Comparison of ENCODE assay signal across 1 cellular context in the genomic region with DNA sequence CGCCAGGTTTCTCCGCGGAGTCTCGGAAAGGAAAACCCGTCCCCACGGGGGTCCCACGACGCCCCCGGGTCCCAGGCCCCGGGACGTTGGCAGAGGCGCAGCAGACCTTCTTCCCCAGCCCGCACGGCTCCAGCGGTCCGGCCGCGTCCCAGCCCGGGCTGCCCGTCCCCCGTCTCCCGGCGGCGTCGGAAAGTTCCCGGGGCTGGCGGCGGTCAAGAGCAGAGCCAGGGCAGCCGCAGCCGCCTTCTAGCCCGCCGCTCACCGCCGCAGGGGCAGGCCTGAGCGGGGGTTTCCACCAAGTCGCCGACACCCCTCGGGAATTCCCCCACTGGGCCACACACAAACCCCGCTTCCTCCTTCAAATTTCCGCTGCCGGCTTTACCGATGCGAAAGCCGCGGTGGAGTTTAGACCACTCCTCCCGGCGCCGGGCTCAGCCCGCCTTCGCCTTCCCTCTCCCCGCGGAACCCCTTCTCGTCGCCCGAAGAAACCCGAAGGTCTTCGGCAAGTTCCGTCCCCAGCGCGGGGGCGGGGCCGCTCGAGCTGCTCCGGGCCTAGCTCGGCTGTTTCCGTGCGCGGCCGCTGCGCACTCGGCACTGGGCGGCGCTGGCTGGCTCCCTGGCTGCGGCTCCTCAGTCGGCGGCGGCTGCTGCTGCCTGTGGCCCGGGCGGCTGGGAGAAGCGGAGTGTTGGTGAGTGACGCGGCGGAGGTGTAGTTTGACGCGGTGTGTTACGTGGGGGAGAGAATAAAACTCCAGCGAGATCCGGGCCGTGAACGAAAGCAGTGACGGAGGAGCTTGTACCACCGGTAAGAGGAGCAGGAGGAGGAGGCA.
TF ChIP-seq lines count a peak whose summit lies in the region.

A gene (plus strand): TSS at position 633 of the 830 bp plus-strand sequence. CDS start 25,674 bp downstream, outside the sequence.

TF ChIP-seq in HepG2, 621 proteins besides CTCF, POLR2A, EP300 and RAD21 (continued from another document and continues in another):
- TF ChIP-seq, protein P1, sequence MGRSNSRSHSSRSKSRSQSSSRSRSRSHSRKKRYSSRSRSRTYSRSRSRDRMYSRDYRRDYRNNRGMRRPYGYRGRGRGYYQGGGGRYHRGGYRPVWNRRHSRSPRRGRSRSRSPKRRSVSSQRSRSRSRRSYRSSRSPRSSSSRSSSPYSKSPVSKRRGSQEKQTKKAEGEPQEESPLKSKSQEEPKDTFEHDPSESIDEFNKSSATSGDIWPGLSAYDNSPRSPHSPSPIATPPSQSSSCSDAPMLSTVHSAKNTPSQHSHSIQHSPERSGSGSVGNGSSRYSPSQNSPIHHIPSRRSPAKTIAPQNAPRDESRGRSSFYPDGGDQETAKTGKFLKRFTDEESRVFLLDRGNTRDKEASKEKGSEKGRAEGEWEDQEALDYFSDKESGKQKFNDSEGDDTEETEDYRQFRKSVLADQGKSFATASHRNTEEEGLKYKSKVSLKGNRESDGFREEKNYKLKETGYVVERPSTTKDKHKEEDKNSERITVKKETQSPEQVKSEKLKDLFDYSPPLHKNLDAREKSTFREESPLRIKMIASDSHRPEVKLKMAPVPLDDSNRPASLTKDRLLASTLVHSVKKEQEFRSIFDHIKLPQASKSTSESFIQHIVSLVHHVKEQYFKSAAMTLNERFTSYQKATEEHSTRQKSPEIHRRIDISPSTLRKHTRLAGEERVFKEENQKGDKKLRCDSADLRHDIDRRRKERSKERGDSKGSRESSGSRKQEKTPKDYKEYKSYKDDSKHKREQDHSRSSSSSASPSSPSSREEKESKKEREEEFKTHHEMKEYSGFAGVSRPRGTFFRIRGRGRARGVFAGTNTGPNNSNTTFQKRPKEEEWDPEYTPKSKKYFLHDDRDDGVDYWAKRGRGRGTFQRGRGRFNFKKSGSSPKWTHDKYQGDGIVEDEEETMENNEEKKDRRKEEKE (IDR thresholded peaks at IDR 0.05): no peak
- TF ChIP-seq, protein P2, sequence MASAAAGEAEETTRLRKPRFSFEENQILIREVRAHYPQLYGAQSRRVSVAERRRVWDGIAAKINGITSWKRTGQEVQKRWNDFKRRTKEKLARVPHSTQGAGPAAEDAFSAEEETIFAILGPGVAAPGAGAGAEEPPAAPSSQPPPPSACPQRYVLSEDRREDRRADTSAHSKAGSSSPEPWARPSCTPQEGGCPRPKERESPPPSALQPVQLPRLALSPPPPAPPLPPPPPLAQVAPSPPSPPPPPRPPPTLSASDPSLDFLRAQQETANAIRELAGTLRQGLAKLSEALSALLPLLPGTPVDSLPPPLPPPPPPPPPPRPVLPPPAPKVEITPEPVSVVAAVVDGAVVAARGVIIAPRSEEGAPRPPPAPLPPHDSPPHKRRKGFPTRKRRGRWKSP (CRISPR knock-in tag; IDR thresholded peaks at IDR 0.05): peak; percentile 91
- TF ChIP-seq ZNF674 (CRISPR knock-in tag; IDR thresholded peaks at IDR 0.05; ENCODE audit: low read depth) (peak; percentile 96; the same call in 1 of the 2 replicates), ZNF589 (CRISPR knock-in tag; conservative IDR thresholded peaks at IDR 0.05) (peak; percentile 62; the same call in 1 of the 2 replicates), ZFYVE20 (CRISPR knock-in tag; IDR thresholded peaks at IDR 0.05; ENCODE audit: borderline replicate concordance, low read depth) (no peak), ZNF775 (CRISPR knock-in tag; IDR thresholded peaks at IDR 0.05; ENCODE audit: borderline replicate concordance) (peak; percentile 90; the same call in 1 of the 2 replicates), ZNF232 (CRISPR knock-in tag; IDR thresholded peaks at IDR 0.05; ENCODE audit: borderline replicate concordance) (peak; percentile 23; the same call in 1 of the 2 replicates), NFIC (IDR thresholded peaks at IDR 0.05; ENCODE audit: low read length) (no peak), MZF1 (CRISPR knock-in tag; IDR thresholded peaks at IDR 0.05; ENCODE audit: borderline replicate concordance) (no peak), AGO1 (IDR thresholded peaks at IDR 0.05; ENCODE audit: low read depth, low read length, poor library complexity, severe bottlenecking) (peak; percentile 40), BCL6 (CRISPR knock-in tag; IDR thresholded peaks at IDR 0.05) (peak; percentile 20; the same call in 1 of the 2 replicates), ZNF839 (CRISPR knock-in tag; IDR thresholded peaks at IDR 0.05; ENCODE audit: borderline replicate concordance) (peak; percentile 19; the same call in 1 of the 2 replicates), ZNF547 (CRISPR knock-in tag; IDR thresholded peaks at IDR 0.05) (peak; percentile 70), KLF15 (CRISPR knock-in tag; IDR thresholded peaks at IDR 0.05; ENCODE audit: borderline replicate concordance) (peak; percentile 37; the same call in 1 of the 2 replicates), AHR (CRISPR knock-in tag; IDR thresholded peaks at IDR 0.05) (peak; percentile 56), ZNF75D (CRISPR knock-in tag; IDR thresholded peaks at IDR 0.05; ENCODE audit: borderline replicate concordance) (no peak), HNF4G (IDR thresholded peaks at IDR 0.05; ENCODE audit: borderline replicate concordance, low read depth, low read length) (peak; percentile 94; the same call in 1 of the 2 replicates), HNF4G (CRISPR knock-in tag; IDR thresholded peaks at IDR 0.05; ENCODE audit: borderline replicate concordance, low read depth) (no peak), SIN3A (IDR thresholded peaks at IDR 0.05; ENCODE audit: borderline replicate concordance, low read depth, low read length) (no peak; the same call in 1 of the 2 replicates), HDAC1 (CRISPR knock-in tag; IDR thresholded peaks at IDR 0.05) (peak; percentile 79), ZNF207 (IDR thresholded peaks at IDR 0.05; ENCODE audit: borderline replicate concordance) (no peak), ZNF530 (CRISPR knock-in tag; IDR thresholded peaks at IDR 0.05; ENCODE audit: low read depth) (peak; percentile 52; the same call in 1 of the 2 replicates), CCAR2 (optimal IDR thresholded peaks at IDR 0.05; ENCODE audit: low read depth, low read length) (peak; percentile 45), CBFB (CRISPR knock-in tag; IDR thresholded peaks at IDR 0.05) (peak; percentile 64; the same call in 1 of the 2 replicates), NRL (CRISPR knock-in tag; IDR thresholded peaks at IDR 0.05; ENCODE audit: borderline replicate concordance) (peak; percentile 73), MEF2D (CRISPR knock-in tag; IDR thresholded peaks at IDR 0.05) (peak; percentile 84), YEATS2 (CRISPR knock-in tag; IDR thresholded peaks at IDR 0.05; ENCODE audit: borderline replicate concordance) (peak; percentile 74; the same call in 1 of the 2 replicates), TEAD3 (CRISPR knock-in tag; optimal IDR thresholded peaks at IDR 0.05; ENCODE audit: borderline replicate concordance) (peak; percentile 23), TBX3 (IDR thresholded peaks at IDR 0.05; ENCODE audit: borderline replicate concordance) (no peak), MTA3 (CRISPR knock-in tag; IDR thresholded peaks at IDR 0.05) (no peak), ZNF776 (CRISPR knock-in tag; IDR thresholded peaks at IDR 0.05) (peak; percentile 53; the same call in 1 of the 2 replicates), TAF1 (CRISPR knock-in tag; IDR thresholded peaks at IDR 0.05) (peak; percentile 81), ARHGAP35 (CRISPR knock-in tag; IDR thresholded peaks at IDR 0.05; ENCODE audit: borderline replicate concordance) (peak; percentile 31; the same call in 1 of the 2 replicates), YY1 (IDR thresholded peaks at IDR 0.05; ENCODE audit: insufficient read depth, insufficient replicate concordance, low read depth, low read length) (peak; percentile 27), NR2F2 (IDR thresholded peaks at IDR 0.05; ENCODE audit: borderline replicate concordance, low read depth) (no peak)
- TF ChIP-seq, protein P3, sequence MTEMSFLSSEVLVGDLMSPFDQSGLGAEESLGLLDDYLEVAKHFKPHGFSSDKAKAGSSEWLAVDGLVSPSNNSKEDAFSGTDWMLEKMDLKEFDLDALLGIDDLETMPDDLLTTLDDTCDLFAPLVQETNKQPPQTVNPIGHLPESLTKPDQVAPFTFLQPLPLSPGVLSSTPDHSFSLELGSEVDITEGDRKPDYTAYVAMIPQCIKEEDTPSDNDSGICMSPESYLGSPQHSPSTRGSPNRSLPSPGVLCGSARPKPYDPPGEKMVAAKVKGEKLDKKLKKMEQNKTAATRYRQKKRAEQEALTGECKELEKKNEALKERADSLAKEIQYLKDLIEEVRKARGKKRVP (CRISPR knock-in tag; IDR thresholded peaks at IDR 0.05): peak in 1 of 2 experiments; percentile 71; a peak in 2 of 4 replicates
- TF ChIP-seq, protein P4, sequence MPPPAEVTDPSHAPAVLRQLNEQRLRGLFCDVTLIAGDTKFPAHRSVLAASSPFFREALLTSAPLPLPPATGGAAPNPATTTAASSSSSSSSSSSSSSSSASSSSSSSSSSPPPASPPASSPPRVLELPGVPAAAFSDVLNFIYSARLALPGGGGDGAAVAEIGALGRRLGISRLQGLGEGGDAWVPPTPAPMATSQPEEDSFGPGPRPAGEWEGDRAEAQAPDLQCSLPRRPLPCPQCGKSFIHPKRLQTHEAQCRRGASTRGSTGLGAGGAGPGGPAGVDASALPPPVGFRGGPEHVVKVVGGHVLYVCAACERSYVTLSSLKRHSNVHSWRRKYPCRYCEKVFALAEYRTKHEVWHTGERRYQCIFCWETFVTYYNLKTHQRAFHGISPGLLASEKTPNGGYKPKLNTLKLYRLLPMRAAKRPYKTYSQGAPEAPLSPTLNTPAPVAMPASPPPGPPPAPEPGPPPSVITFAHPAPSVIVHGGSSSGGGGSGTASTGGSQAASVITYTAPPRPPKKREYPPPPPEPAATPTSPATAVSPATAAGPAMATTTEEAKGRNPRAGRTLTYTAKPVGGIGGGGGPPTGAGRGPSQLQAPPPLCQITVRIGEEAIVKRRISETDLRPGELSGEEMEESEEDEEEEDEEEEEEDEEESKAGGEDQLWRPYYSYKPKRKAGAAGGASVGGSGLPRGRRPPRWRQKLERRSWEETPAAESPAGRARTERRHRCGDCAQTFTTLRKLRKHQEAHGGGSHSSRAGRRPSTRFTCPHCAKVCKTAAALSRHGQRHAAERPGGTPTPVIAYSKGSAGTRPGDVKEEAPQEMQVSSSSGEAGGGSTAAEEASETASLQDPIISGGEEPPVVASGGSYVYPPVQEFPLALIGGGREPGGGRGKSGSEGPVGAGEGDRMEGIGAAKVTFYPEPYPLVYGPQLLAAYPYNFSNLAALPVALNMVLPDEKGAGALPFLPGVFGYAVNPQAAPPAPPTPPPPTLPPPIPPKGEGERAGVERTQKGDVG (CRISPR knock-in tag; IDR thresholded peaks at IDR 0.05; ENCODE audit: borderline replicate concordance): no peak
- TF ChIP-seq, protein P5, sequence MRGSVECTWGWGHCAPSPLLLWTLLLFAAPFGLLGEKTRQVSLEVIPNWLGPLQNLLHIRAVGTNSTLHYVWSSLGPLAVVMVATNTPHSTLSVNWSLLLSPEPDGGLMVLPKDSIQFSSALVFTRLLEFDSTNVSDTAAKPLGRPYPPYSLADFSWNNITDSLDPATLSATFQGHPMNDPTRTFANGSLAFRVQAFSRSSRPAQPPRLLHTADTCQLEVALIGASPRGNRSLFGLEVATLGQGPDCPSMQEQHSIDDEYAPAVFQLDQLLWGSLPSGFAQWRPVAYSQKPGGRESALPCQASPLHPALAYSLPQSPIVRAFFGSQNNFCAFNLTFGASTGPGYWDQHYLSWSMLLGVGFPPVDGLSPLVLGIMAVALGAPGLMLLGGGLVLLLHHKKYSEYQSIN (CRISPR knock-in tag; IDR thresholded peaks at IDR 0.05; ENCODE audit: borderline replicate concordance): no peak
- TF ChIP-seq, protein P6, sequence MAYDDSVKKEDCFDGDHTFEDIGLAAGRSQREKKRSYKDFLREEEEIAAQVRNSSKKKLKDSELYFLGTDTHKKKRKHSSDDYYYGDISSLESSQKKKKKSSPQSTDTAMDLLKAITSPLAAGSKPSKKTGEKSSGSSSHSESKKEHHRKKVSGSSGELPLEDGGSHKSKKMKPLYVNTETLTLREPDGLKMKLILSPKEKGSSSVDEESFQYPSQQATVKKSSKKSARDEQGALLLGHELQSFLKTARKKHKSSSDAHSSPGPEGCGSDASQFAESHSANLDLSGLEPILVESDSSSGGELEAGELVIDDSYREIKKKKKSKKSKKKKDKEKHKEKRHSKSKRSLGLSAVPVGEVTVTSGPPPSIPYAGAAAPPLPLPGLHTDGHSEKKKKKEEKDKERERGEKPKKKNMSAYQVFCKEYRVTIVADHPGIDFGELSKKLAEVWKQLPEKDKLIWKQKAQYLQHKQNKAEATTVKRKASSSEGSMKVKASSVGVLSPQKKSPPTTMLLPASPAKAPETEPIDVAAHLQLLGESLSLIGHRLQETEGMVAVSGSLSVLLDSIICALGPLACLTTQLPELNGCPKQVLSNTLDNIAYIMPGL (CRISPR knock-in tag; IDR thresholded peaks at IDR 0.05; ENCODE audit: borderline replicate concordance in 1 of 2, low read depth in 1 of 2): peak; percentile 89 to 98
- TF ChIP-seq, protein P7, sequence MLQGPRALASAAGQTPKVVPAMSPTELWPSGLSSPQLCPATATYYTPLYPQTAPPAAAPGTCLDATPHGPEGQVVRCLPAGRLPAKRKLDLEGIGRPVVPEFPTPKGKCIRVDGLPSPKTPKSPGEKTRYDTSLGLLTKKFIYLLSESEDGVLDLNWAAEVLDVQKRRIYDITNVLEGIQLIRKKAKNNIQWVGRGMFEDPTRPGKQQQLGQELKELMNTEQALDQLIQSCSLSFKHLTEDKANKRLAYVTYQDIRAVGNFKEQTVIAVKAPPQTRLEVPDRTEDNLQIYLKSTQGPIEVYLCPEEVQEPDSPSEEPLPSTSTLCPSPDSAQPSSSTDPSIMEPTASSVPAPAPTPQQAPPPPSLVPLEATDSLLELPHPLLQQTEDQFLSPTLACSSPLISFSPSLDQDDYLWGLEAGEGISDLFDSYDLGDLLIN (CRISPR knock-in tag; IDR thresholded peaks at IDR 0.05; ENCODE audit: borderline replicate concordance): peak; percentile 46; the same call in 1 of the 2 replicates
- TF ChIP-seq, protein P8, sequence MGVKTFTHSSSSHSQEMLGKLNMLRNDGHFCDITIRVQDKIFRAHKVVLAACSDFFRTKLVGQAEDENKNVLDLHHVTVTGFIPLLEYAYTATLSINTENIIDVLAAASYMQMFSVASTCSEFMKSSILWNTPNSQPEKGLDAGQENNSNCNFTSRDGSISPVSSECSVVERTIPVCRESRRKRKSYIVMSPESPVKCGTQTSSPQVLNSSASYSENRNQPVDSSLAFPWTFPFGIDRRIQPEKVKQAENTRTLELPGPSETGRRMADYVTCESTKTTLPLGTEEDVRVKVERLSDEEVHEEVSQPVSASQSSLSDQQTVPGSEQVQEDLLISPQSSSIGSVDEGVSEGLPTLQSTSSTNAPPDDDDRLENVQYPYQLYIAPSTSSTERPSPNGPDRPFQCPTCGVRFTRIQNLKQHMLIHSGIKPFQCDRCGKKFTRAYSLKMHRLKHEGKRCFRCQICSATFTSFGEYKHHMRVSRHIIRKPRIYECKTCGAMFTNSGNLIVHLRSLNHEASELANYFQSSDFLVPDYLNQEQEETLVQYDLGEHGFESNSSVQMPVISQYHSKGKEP (CRISPR knock-in tag; IDR thresholded peaks at IDR 0.05): peak; percentile 43; the same call in 1 of the 2 replicates
- TF ChIP-seq, protein P9, sequence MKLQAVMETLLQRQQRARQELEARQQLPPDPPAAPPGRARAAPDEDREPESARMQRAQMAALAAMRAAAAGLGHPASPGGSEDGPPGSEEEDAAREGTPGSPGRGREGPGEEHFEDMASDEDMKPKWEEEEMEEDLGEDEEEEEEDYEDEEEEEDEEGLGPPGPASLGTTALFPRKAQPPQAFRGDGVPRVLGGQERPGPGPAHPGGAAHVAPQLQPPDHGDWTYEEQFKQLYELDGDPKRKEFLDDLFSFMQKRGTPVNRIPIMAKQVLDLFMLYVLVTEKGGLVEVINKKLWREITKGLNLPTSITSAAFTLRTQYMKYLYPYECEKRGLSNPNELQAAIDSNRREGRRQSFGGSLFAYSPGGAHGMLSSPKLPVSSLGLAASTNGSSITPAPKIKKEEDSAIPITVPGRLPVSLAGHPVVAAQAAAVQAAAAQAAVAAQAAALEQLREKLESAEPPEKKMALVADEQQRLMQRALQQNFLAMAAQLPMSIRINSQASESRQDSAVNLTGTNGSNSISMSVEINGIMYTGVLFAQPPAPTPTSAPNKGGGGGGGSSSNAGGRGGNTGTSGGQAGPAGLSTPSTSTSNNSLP (IDR thresholded peaks at IDR 0.05; ENCODE audit: low read depth, low read length): no peak
